Comparison of ENCODE assay signal across 14 cellular contexts in genomic region chr10:12534824-12535223, GRCh38.
DNase-seq lines count a peak whose midpoint lies in the region; ATAC-seq and TF ChIP-seq lines count a peak whose summit lies in the region.
"Had no signal": no experiment of that assay in that cellular context is flagged by ENCODE, and none has a peak within 500 bp of the region (broad histone marks: within the 10 kb centered on the region; RNA-seq: fewer than 3 reads in every experiment).

No MANE protein-coding gene starts in this region.

- no peak overlapping the region for H3K4me3 ChIP-seq in A673 (ENCODE audit: low read depth, low read length, poor library complexity, severe bottlenecking)
- H3K4me3 ChIP-seq in CD4-positive, alpha-beta memory T cell (ENCODE audit: low read length in 2 of 2) = no peak overlapping the region
- no peak overlapping the region for H3K4me3 ChIP-seq in lower lobe of right lung
- H3K4me3 ChIP-seq: gastroesophageal sphincter had no signal

- peaks cover 13 to 26% (median 21%) of the 10 kb centered on the region in 4 donors for H3K4me1 Mint-ChIP-seq in CD4-positive, alpha-beta memory T cell

- ATAC-seq in SK-N-SH treated with all-trans-retinoic acid at 6 μM for 48 hours (peak; percentile 51), lower lobe of right lung (no peak), HG02798 (IDR thresholded peaks at IDR 0.05; ENCODE audit: poor library complexity, unreplicated experiment) (no peak)
- ATAC-seq: CD8-positive, alpha-beta T cell; effector memory CD8-positive, alpha-beta T cell; gastroesophageal sphincter; naive thymus-derived CD4-positive, alpha-beta T cell; Panc1 had no signal

- peaks cover 3 to 27% of the 10 kb centered on the region in 2 donors for H3K36me3 Mint-ChIP-seq in CD4-positive, alpha-beta memory T cell

- no peak for DNase-seq in A673 (ENCODE audit: low spot score)
- no peak for DNase-seq in CD4-positive, alpha-beta memory T cell
- peak; percentile 88 for DNase-seq in islet precursor cell
- DNase-seq in DMS153 treated with DMSO at 0.1 percent for 48 hours (lab: John Stamatoyannopoulos, UW; ENCODE audit: unreplicated experiment) = no peak
- no peak for DNase-seq in central memory CD4-positive, alpha-beta T cell
- DNase-seq in lower lobe of right lung = no peak
- DNase-seq: CD8-positive, alpha-beta T cell; effector memory CD8-positive, alpha-beta T cell; naive thymus-derived CD4-positive, alpha-beta T cell; NCI-H446 had no signal

- H3K4me3 Mint-ChIP-seq in CD4-positive, alpha-beta memory T cell = peak overlapping the region in 2 of 8 donors; percentile 1 to 23
- H3K4me3 Mint-ChIP-seq: CD8-positive, alpha-beta T cell; effector memory CD8-positive, alpha-beta T cell; naive thymus-derived CD4-positive, alpha-beta T cell had no signal

- peak overlapping the region in 4 of 7 donors; percentile 27 to 71 (median 42) for H3K27ac Mint-ChIP-seq in CD4-positive, alpha-beta memory T cell
- H3K27ac Mint-ChIP-seq: CD8-positive, alpha-beta T cell had no signal

- H3K27me3 Mint-ChIP-seq in CD4-positive, alpha-beta memory T cell = no peaks in the 10 kb centered on the region
- H3K27me3 Mint-ChIP-seq: effector memory CD8-positive, alpha-beta T cell had no signal

- intact Hi-C loops in A673 (cut with micrococcal nuclease; ENCODE audit: unreplicated experiment) = loop anchor here (10.0 kb wide), 1 partner anchor 180 kb away; no protein-coding TSS in a partner anchor
- intact Hi-C loops in CD4-positive, alpha-beta memory T cell (cut with micrococcal nuclease) = no loop called here
- intact Hi-C loops in lower lobe of right lung (cut with DNase I) = no loop called here

- H3K9me3 ChIP-seq in A673 (ENCODE audit: low read depth, low read length, poor library complexity, severe bottlenecking) (no peaks in the 10 kb centered on the region), lower lobe of right lung (no peaks in the 10 kb centered on the region)
- H3K9me3 ChIP-seq in CD4-positive, alpha-beta memory T cell (ENCODE audit: control insufficient read depth in 1 of 2, low read length in 2 of 2) = no peaks in the 10 kb centered on the region
- H3K9me3 ChIP-seq: gastroesophageal sphincter had no signal

- peaks cover 0 to 5% (median 0%) of the 10 kb centered on the region in 8 donors for H3K9me3 Mint-ChIP-seq in CD4-positive, alpha-beta memory T cell

- POLR2A ChIA-PET in A673 (lab: Charles Lee; ENCODE audit: low non-redundant PET) = no interaction called here
- POLR2A ChIA-PET in CD4-positive, alpha-beta memory T cell (lab: Charles Lee; ENCODE audit: partially characterized antibody) = interaction anchor here (1.4 to 1.7 kb wide), 2 partner anchors 23 to 186 kb away, joined by 3 read pairs; partner anchors contain the start of gene CAMK1D

- no peak for TF ChIP-seq CTCF in A673 (conservative IDR thresholded peaks at IDR 0.05; ENCODE audit: low read depth, low read length)
- TF ChIP-seq CTCF in lower lobe of right lung (IDR thresholded peaks at IDR 0.05) = no peak

- CTCF ChIA-PET in A673 (lab: Charles Lee) = no interaction called here
- CTCF ChIA-PET in CD4-positive, alpha-beta memory T cell (lab: Charles Lee; ENCODE audit: partially characterized antibody) = no interaction called here

- H3K27me3 ChIP-seq in A673 (replicated peaks; ENCODE audit: insufficient read depth, low read depth, low read length, poor library complexity) (no peaks in the 10 kb centered on the region), lower lobe of right lung (ENCODE audit: low read depth) (no peaks in the 10 kb centered on the region)
- H3K27me3 ChIP-seq in CD4-positive, alpha-beta memory T cell (ENCODE audit: insufficient read depth, low read length) = no peaks in the 10 kb centered on the region
- H3K27me3 ChIP-seq: gastroesophageal sphincter had no signal

- BruUV-seq in A673 (replicated peaks; lab: Mats Ljungman, UMichigan) = no TSS peak

- H3K36me3 ChIP-seq in A673 (ENCODE audit: insufficient read depth, low read length, poor library complexity, severe bottlenecking) (no peaks in the 10 kb centered on the region), lower lobe of right lung (no peaks in the 10 kb centered on the region)
- H3K36me3 ChIP-seq in CD4-positive, alpha-beta memory T cell (ENCODE audit: insufficient read depth, low read length) = no peaks in the 10 kb centered on the region
- H3K36me3 ChIP-seq: gastroesophageal sphincter had no signal

- H3K4me1 ChIP-seq in A673 (ENCODE audit: insufficient read depth, low read length, poor library complexity, severe bottlenecking) (peaks cover 39% of the 10 kb centered on the region), lower lobe of right lung (no peaks in the 10 kb centered on the region)
- no peaks in the 10 kb centered on the region for H3K4me1 ChIP-seq in CD4-positive, alpha-beta memory T cell (ENCODE audit: insufficient read depth, low read length)

- H3K27ac ChIP-seq in A673 (ENCODE audit: low read depth, low read length, poor library complexity, severe bottlenecking) = peak overlapping the region; percentile 28
- H3K27ac ChIP-seq in CD4-positive, alpha-beta memory T cell (ENCODE audit: low read depth, low read length) = no peak overlapping the region
- no peak overlapping the region for H3K27ac ChIP-seq in lower lobe of right lung
- H3K27ac ChIP-seq: gastroesophageal sphincter had no signal

TF ChIP-seq in SK-N-SH treated with all-trans-retinoic acid at 6 μM for 48 hours, 23 proteins besides CTCF, POLR2A, EP300 and RAD21 (continues in another document):
- TF ChIP-seq, protein P1, sequence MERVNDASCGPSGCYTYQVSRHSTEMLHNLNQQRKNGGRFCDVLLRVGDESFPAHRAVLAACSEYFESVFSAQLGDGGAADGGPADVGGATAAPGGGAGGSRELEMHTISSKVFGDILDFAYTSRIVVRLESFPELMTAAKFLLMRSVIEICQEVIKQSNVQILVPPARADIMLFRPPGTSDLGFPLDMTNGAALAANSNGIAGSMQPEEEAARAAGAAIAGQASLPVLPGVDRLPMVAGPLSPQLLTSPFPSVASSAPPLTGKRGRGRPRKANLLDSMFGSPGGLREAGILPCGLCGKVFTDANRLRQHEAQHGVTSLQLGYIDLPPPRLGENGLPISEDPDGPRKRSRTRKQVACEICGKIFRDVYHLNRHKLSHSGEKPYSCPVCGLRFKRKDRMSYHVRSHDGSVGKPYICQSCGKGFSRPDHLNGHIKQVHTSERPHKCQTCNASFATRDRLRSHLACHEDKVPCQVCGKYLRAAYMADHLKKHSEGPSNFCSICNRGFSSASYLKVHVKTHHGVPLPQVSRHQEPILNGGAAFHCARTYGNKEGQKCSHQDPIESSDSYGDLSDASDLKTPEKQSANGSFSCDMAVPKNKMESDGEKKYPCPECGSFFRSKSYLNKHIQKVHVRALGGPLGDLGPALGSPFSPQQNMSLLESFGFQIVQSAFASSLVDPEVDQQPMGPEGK (CRISPR knock-in tag; IDR thresholded peaks at IDR 0.05; ENCODE audit: borderline replicate concordance) = no peak
- TF ChIP-seq ZFP30 (CRISPR knock-in tag; IDR thresholded peaks at IDR 0.05) (no peak), CSRNP3 (CRISPR knock-in tag; IDR thresholded peaks at IDR 0.05) (no peak), TOX (CRISPR knock-in tag; IDR thresholded peaks at IDR 0.05; ENCODE audit: borderline replicate concordance) (no peak), ZNF70 (CRISPR knock-in tag; IDR thresholded peaks at IDR 0.05) (no peak), PPARA (CRISPR knock-in tag; IDR thresholded peaks at IDR 0.05; ENCODE audit: borderline replicate concordance) (no peak), CREB5 (CRISPR knock-in tag; IDR thresholded peaks at IDR 0.05; ENCODE audit: low read depth) (no peak), ZC3H10 (CRISPR knock-in tag; IDR thresholded peaks at IDR 0.05) (no peak), SNAI2 (CRISPR knock-in tag; IDR thresholded peaks at IDR 0.05) (no peak), POU6F1 (CRISPR knock-in tag; IDR thresholded peaks at IDR 0.05; ENCODE audit: borderline replicate concordance, low read depth) (no peak), ISL1 (CRISPR knock-in tag; IDR thresholded peaks at IDR 0.05) (no peak), ZNF8 (CRISPR knock-in tag; IDR thresholded peaks at IDR 0.05) (no peak), BACH2 (CRISPR knock-in tag; IDR thresholded peaks at IDR 0.05; ENCODE audit: borderline replicate concordance) (no peak)
